12 cellular contexts compared by ENCODE assay signal in the genomic region with DNA sequence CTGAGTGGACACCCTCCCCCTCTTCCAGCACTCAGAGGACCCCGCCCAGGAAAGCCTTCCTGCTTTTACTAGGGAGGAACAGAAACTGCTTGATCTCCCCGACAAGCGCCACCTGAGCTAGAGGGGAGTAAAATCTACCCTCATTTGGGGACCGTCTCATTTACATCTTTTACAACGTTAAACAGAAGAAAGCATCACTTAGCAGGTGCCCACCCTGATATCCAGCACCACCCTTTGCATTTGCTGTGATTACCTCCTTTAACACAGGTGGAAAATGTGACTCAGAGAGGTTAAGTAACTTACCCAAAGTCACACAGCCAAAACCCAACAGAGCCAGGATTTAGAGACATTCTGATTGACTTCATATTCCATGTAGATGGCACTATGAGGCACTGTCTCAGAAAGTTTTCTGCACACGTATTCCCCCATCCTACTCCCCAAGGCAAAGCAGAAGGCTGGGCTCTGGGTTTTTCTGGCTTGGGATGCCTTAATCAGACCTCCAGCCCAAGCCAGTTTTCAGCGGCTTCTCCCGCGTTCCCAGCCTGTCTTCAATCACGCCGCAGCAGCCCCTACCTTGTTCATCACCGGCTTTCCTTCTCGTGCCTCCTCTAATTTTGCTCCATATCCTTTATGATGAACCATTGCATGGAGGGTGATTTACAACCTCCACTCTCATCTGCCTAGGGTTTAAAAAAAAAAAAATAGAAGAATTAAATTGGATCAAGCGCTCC.
DNase-seq lines count a peak whose midpoint lies in the region; ATAC-seq and TF ChIP-seq lines count a peak whose summit lies in the region.
"Had no signal": no experiment of that assay in that cellular context is flagged by ENCODE, and none has a peak within 500 bp of the region (broad histone marks: within the 10 kb centered on the region; RNA-seq: fewer than 3 reads in every experiment).

No MANE protein-coding gene starts in this region.

- H3K4me3 Mint-ChIP-seq in T-helper 17 cell (no peak overlapping the region), immature natural killer cell (peak overlapping the region; percentile 21 to 77 (median 32))

- no peaks in the 10 kb centered on the region for H3K36me3 ChIP-seq in BLaER1
- no peaks in the 10 kb centered on the region for H3K36me3 ChIP-seq in heart right ventricle

- WGBS in heart right ventricle, 2 donors = 72 to 75% methylated on average over 14 of the region's 14 CpGs

- H3K4me3 ChIP-seq in BLaER1 (peak overlapping the region; percentile 55; the same call in 1 of the 2 replicates), GM12864 (ENCODE audit: low read depth, low read length) (peak overlapping the region; percentile 65), heart right ventricle (peak overlapping the region in 1 of 10 donors; percentile 42)

- ATAC-seq in T-helper 17 cell (no peak), heart right ventricle (no peak)

- peaks cover 63% of the 10 kb centered on the region for H3K4me1 ChIP-seq in BLaER1
- peaks cover 0 to 40% (median 15%) of the 10 kb centered on the region in 9 donors for H3K4me1 ChIP-seq in heart right ventricle

- H3K27me3 Mint-ChIP-seq in T-helper 17 cell = no peaks in the 10 kb centered on the region
- H3K27me3 Mint-ChIP-seq in immature natural killer cell (ENCODE audit: low read depth in 3 of 3) = peaks cover 5 to 15% (median 11%) of the 10 kb centered on the region in 3 donors

- H3K4me2 ChIP-seq in BLaER1 = peak overlapping the region; percentile 92

- no peaks in the 10 kb centered on the region for H3K9me3 ChIP-seq in BLaER1
- H3K9me3 ChIP-seq in T-helper 17 cell (ENCODE audit: control insufficient read depth, low read length, poor library complexity, severe bottlenecking) = no peaks in the 10 kb centered on the region
- no peaks in the 10 kb centered on the region for H3K9me3 ChIP-seq in heart right ventricle

- peak overlapping the region; percentile 96 for H3K27ac Mint-ChIP-seq in T-helper 17 cell
- peak overlapping the region in 2 of 6 donors; percentile 8 to 80 for H3K27ac Mint-ChIP-seq in immature natural killer cell

- H3K9me3 Mint-ChIP-seq in immature natural killer cell = no peaks in the 10 kb centered on the region
- H3K9me3 Mint-ChIP-seq: activated T-helper 1 cell treated with anti-CD3 and anti-CD28 coated beads, Interleukin-12 subunit alpha, Interleukin-12 subunit beta, Interleukin-2, Interleukin-4 antibody, amounts not matched to agents 30 ng/mL and 10 ng/mL and 1 ng/mL, durations not matched to agents 14 hours and 24 hours and 36 hours had no signal

- no peak for DNase-seq in GM12864 (ENCODE audit: low read depth)
- DNase-seq in T-helper 17 cell = no peak
- DNase-seq in immature natural killer cell = no peak
- DNase-seq in NOMO-1 (lab: John Stamatoyannopoulos, UW; ENCODE audit: unreplicated experiment in 2 of 2) = no peak
- no peak for DNase-seq in NCI-H128 (lab: John Stamatoyannopoulos, UW; ENCODE audit: unreplicated experiment)
- no peak for DNase-seq in GDM1 (lab: John Stamatoyannopoulos, UW)
- no peak for DNase-seq in heart right ventricle
- DNase-seq: CD8-positive, alpha-beta memory T cell; erythroblast; SHP77 had no signal

- H3K36me3 Mint-ChIP-seq in T-helper 17 cell (ENCODE audit: low read depth) = no peaks in the 10 kb centered on the region
- no peaks in the 10 kb centered on the region for H3K36me3 Mint-ChIP-seq in immature natural killer cell
- H3K36me3 Mint-ChIP-seq: CD8-positive, alpha-beta memory T cell had no signal

- no peaks in the 10 kb centered on the region; the same call in 1 of the 2 replicates for H3K27me3 ChIP-seq in BLaER1
- peaks cover 0 to 31% (median 10%) of the 10 kb centered on the region in 7 donors for H3K27me3 ChIP-seq in heart right ventricle

- intact Hi-C loops in heart right ventricle (cut with DNase I) = no loop called here

- H4K20me1 ChIP-seq in BLaER1 = peaks cover 16% of the 10 kb centered on the region

- H3K27ac ChIP-seq in BLaER1 = no peak overlapping the region
- H3K27ac ChIP-seq in heart right ventricle = peak overlapping the region in 1 of 10 donors; percentile 90

- H3K4me1 Mint-ChIP-seq in T-helper 17 cell (peaks cover 18% of the 10 kb centered on the region), immature natural killer cell (peaks cover 17 to 24% of the 10 kb centered on the region in 2 donors)

- TF ChIP-seq CTCF in GM12864 (IDR thresholded peaks at IDR 0.05; ENCODE audit: low read depth, low read length, missing control alignments) (no peak), heart right ventricle (IDR thresholded peaks at IDR 0.05) (no peak)

- no peak overlapping the region for H3K9ac ChIP-seq in BLaER1
